In genomic region chr2:226758886-226759660, GRCh38 we compare ENCODE assay signal across 14 cellular contexts. TPM values are rescaled to one million over a fixed set of nuclear protein-coding genes. Genes with fewer than 3 reads are reported as not detected.
A peak's percentile ranks its signal among the peaks of the same experiment; 100 is the strongest.
DNase-seq lines count a peak whose midpoint lies in the region; ATAC-seq and TF ChIP-seq lines count a peak whose summit lies in the region.
"Had no signal": no experiment of that assay in that cellular context is flagged by ENCODE, and none has a peak within 500 bp of the region (broad histone marks: within the 10 kb centered on the region; RNA-seq: fewer than 3 reads in every experiment).

No MANE protein-coding gene starts in this region.

- H3K79me2 ChIP-seq in trophoblast cell (ENCODE audit: control insufficient read depth, insufficient read depth, low read length, poor library complexity), result peaks cover 4% of the 10 kb centered on the region

- no peak overlapping the region for H4K91ac ChIP-seq in trophoblast cell (ENCODE audit: low read depth, low read length)

- no CpG with 5 or more reads among the region's 3 CpGs for WGBS in trophoblast cell (ENCODE audit: extremely low coverage, insufficient coverage, insufficient read length)

- no peak overlapping the region for H3K14ac ChIP-seq in trophoblast cell (ENCODE audit: low read length)

- H3K36me3 Mint-ChIP-seq in activated naive CD4-positive, alpha-beta T cell treated with anti-CD3 and anti-CD28 coated beads for 36 hours (ENCODE audit: low read depth), result peaks cover 1% of the 10 kb centered on the region
- H3K36me3 Mint-ChIP-seq: natural killer cell treated with Interleukin-12 subunit alpha and Interleukin-12 subunit beta and Interleukin-15 and Interleukin-18, amount 100 ng/mL, for 72 hours had no signal

- intact Hi-C loops in activated naive CD4-positive, alpha-beta T cell treated with anti-CD3 and anti-CD28 coated beads for 36 hours (cut with micrococcal nuclease), result no loop called here

- ATAC-seq in SK-N-SH treated with all-trans-retinoic acid at 6 μM for 48 hours, result peak; percentile 9; the same call in 1 of the 3 replicates
- no peak for ATAC-seq in GM18873 (IDR thresholded peaks at IDR 0.05; ENCODE audit: low FRiP score, unreplicated experiment)
- ATAC-seq: body of pancreas; natural killer cell treated with Interleukin-12 subunit alpha and Interleukin-12 subunit beta and Interleukin-15 and Interleukin-18, amount 100 ng/mL, for 72 hours had no signal

- no peak overlapping the region for H3K23ac ChIP-seq in trophoblast cell (ENCODE audit: low read length)

- H3K27ac ChIP-seq in skeletal muscle tissue (ENCODE audit: low read depth, low read length) (peak overlapping the region; percentile 94), trophoblast cell (ENCODE audit: low read depth, low read length) (no peak overlapping the region)
- H3K27ac ChIP-seq: body of pancreas had no signal

- CTCF ChIA-PET in activated naive CD4-positive, alpha-beta T cell treated with anti-CD3 and anti-CD28 coated beads for 36 hours (lab: Charles Lee), result no interaction called here

- H3K27me3 Mint-ChIP-seq in activated naive CD4-positive, alpha-beta T cell treated with anti-CD3 and anti-CD28 coated beads for 36 hours (ENCODE audit: low read depth), result no peaks in the 10 kb centered on the region

- no peak overlapping the region for H2BK5ac ChIP-seq in trophoblast cell (ENCODE audit: low read depth, low read length, poor library complexity)

- H3K4me1 ChIP-seq in skeletal muscle tissue (ENCODE audit: control insufficient read depth in 3 of 3, insufficient read depth in 3 of 3, low read length in 3 of 3) (peaks cover 42 to 52% (median 46%) of the 10 kb centered on the region in 3 donors), trophoblast cell (ENCODE audit: control insufficient read depth in 1 of 2, insufficient read depth in 2 of 2, low read length in 2 of 2) (peaks cover 6% of the 10 kb centered on the region in 2 experiments)

- H2BK120ac ChIP-seq in trophoblast cell (ENCODE audit: insufficient read depth, low read length, poor library complexity), result no peak overlapping the region

- peak overlapping the region in 1 of 3 donors; percentile 25 for H3K4me3 ChIP-seq in skeletal muscle tissue (ENCODE audit: low read length in 3 of 3)
- no peak overlapping the region for H3K4me3 ChIP-seq in trophoblast cell (ENCODE audit: low read depth, low read length)
- H3K4me3 ChIP-seq: body of pancreas, tibial nerve had no signal

- no peak overlapping the region for H3K27ac Mint-ChIP-seq in activated naive CD4-positive, alpha-beta T cell treated with anti-CD3 and anti-CD28 coated beads for 36 hours
- H3K27ac Mint-ChIP-seq: natural killer cell treated with Interleukin-12 subunit alpha and Interleukin-12 subunit beta and Interleukin-15 and Interleukin-18, amount 100 ng/mL, for 72 hours had no signal

- H2AK5ac ChIP-seq in trophoblast cell (ENCODE audit: low read length), result no peak overlapping the region

- H3K4ac ChIP-seq in trophoblast cell (ENCODE audit: low read depth, low read length), result no peak overlapping the region

- H4K12ac ChIP-seq in trophoblast cell (ENCODE audit: low read depth, low read length), result no peak overlapping the region

- no peak overlapping the region for H2BK12ac ChIP-seq in trophoblast cell (ENCODE audit: low read length)

- peak overlapping the region in 2 of 3 donors; percentile 28 to 45 for H3K9ac ChIP-seq in skeletal muscle tissue (ENCODE audit: low read depth in 1 of 3, low read length in 3 of 3)
- H3K9ac ChIP-seq in trophoblast cell (ENCODE audit: low read length), result no peak overlapping the region

- peaks cover 2% of the 10 kb centered on the region for H3K79me1 ChIP-seq in trophoblast cell (ENCODE audit: low read length)

- DNase-seq in GM04503 (ENCODE audit: low read depth), result peak; percentile 69
- peak; percentile 67 for DNase-seq in glomerular visceral epithelial cell (ENCODE audit: extremely low spot score)
- DNase-seq in trophoblast cell, result no peak
- DNase-seq in activated naive CD4-positive, alpha-beta T cell treated with anti-CD3 and anti-CD28 coated beads for 36 hours, result no peak
- DNase-seq in stimulated activated CD4-positive, alpha-beta T cell treated with anti-CD3 and anti-CD28 coated beads, Interleukin-12 subunit alpha, Interleukin-12 subunit beta, amount 100 ng/mL, for 4 hours, result no peak
- DNase-seq: activated CD4-positive, alpha-beta T cell treated with anti-CD3 and anti-CD28 coated beads, Interleukin-2, amount 50 U/mL, for 48 hours; body of pancreas; DMS79 treated with DMSO at 0.1 percent for 48 hours; SIG-M5 had no signal

- no peaks in the 10 kb centered on the region for H3K9me3 Mint-ChIP-seq in activated naive CD4-positive, alpha-beta T cell treated with anti-CD3 and anti-CD28 coated beads for 36 hours

- no peaks in the 10 kb centered on the region for H3K27me3 ChIP-seq in skeletal muscle tissue (ENCODE audit: control insufficient read depth in 3 of 3, insufficient read depth in 3 of 3, low read length in 3 of 3)
- H3K27me3 ChIP-seq in trophoblast cell (ENCODE audit: insufficient read depth, low read length), result no peaks in the 10 kb centered on the region
- H3K27me3 ChIP-seq: body of pancreas, tibial nerve had no signal

- no peak overlapping the region for H3K4me2 ChIP-seq in trophoblast cell (ENCODE audit: low read length)

- no peak overlapping the region for H3K18ac ChIP-seq in trophoblast cell (ENCODE audit: low read length)

- H3K9me3 ChIP-seq in skeletal muscle tissue (ENCODE audit: control insufficient read depth in 3 of 3, low read length in 3 of 3) (no peaks in the 10 kb centered on the region), trophoblast cell (ENCODE audit: insufficient read depth, low read depth, low read length) (no peaks in the 10 kb centered on the region)
- H3K9me3 ChIP-seq: body of pancreas, tibial nerve had no signal

- no peak overlapping the region for H2AFZ ChIP-seq in trophoblast cell (ENCODE audit: insufficient read depth, low read length, poor library complexity)

- no peak overlapping the region for H4K8ac ChIP-seq in trophoblast cell (ENCODE audit: low read depth, low read length)

- H3K4me1 Mint-ChIP-seq in activated naive CD4-positive, alpha-beta T cell treated with anti-CD3 and anti-CD28 coated beads for 36 hours (ENCODE audit: low read depth), result peaks cover 5% of the 10 kb centered on the region

- no peaks in the 10 kb centered on the region for H3K36me3 ChIP-seq in skeletal muscle tissue (ENCODE audit: control insufficient read depth in 3 of 3, insufficient read depth in 3 of 3, low read length in 3 of 3)
- peaks cover 0 to 2% of the 10 kb centered on the region in 2 experiments for H3K36me3 ChIP-seq in trophoblast cell (ENCODE audit: control insufficient read depth in 1 of 2, insufficient read depth in 2 of 2, low read length in 2 of 2)
- H3K36me3 ChIP-seq: tibial nerve had no signal

- H3K4me3 Mint-ChIP-seq in activated naive CD4-positive, alpha-beta T cell treated with anti-CD3 and anti-CD28 coated beads for 36 hours, result no peak overlapping the region
- H3K4me3 Mint-ChIP-seq: natural killer cell treated with Interleukin-12 subunit alpha and Interleukin-12 subunit beta and Interleukin-15 and Interleukin-18, amount 100 ng/mL, for 72 hours had no signal

TF ChIP-seq in SK-N-SH treated with all-trans-retinoic acid at 6 μM for 48 hours, 23 proteins besides CTCF, POLR2A, EP300 and RAD21:
- TF ChIP-seq PATZ1 (CRISPR knock-in tag; IDR thresholded peaks at IDR 0.05; ENCODE audit: borderline replicate concordance) (no peak), TCF4 (CRISPR knock-in tag; IDR thresholded peaks at IDR 0.05; ENCODE audit: borderline replicate concordance) (no peak), ZNF565 (CRISPR knock-in tag; conservative IDR thresholded peaks at IDR 0.05; ENCODE audit: low read depth) (no peak), ARNTL (CRISPR knock-in tag; IDR thresholded peaks at IDR 0.05; ENCODE audit: borderline replicate concordance, low read depth) (no peak), RARB (CRISPR knock-in tag; IDR thresholded peaks at IDR 0.05) (no peak), PPARA (CRISPR knock-in tag; IDR thresholded peaks at IDR 0.05; ENCODE audit: borderline replicate concordance) (no peak), ESRRG (CRISPR knock-in tag; IDR thresholded peaks at IDR 0.05) (no peak), OSR1 (CRISPR knock-in tag; IDR thresholded peaks at IDR 0.05) (no peak), ZFP30 (CRISPR knock-in tag; IDR thresholded peaks at IDR 0.05) (no peak), BACH2 (CRISPR knock-in tag; IDR thresholded peaks at IDR 0.05; ENCODE audit: borderline replicate concordance) (no peak), CREB5 (CRISPR knock-in tag; IDR thresholded peaks at IDR 0.05; ENCODE audit: low read depth) (no peak)

RNA-seq across cellular contexts. Expression of gene IRS1, which starts 40.5 kb away (rescaled TPM):
- 13.0 TPM for total RNA-seq in skeletal muscle tissue
- 22.0 and 23.0 TPM in 2 replicates for polyA plus RNA-seq in trophoblast cell (2013)
- 1 to 10 TPM; 2.6 to 2.7 TPM for total RNA-seq in activated naive CD4-positive, alpha-beta T cell treated with anti-CD3 and anti-CD28 coated beads for 36 hours

Comparison
In these comparisons a context has a peak if more than half of its experiments do, and no peak if none do; other contexts are left out.
1. DNase-seq: peak in GM04503 (single experiment) and glomerular visceral epithelial cell (single experiment); none in trophoblast cell (0 of 2), activated naive CD4-positive, alpha-beta T cell treated with anti-CD3 and anti-CD28 coated beads for 36 hours (single experiment) and stimulated activated CD4-positive, alpha-beta T cell treated with anti-CD3 and anti-CD28 coated beads, Interleukin-12 subunit alpha, Interleukin-12 subunit beta, amount 100 ng/mL, for 4 hours (single experiment).